In genomic region chr3:152874896-152875749, GRCh38 we compare ENCODE assay signal across 13 cellular contexts. TPM values are rescaled to one million over a fixed set of nuclear protein-coding genes. Genes with fewer than 3 reads are reported as not detected.
DNase-seq lines count a peak whose midpoint lies in the region; ATAC-seq, FAIRE-seq and TF ChIP-seq lines count a peak whose summit lies in the region.
"Had no signal": no experiment of that assay in that cellular context is flagged by ENCODE, and none has a peak within 500 bp of the region (broad histone marks: within the 10 kb centered on the region; RNA-seq: fewer than 3 reads in every experiment).

No MANE protein-coding gene starts in this region.

- TF ChIP-seq POLR2A in A549 (IDR thresholded peaks at IDR 0.05; ENCODE audit: low read length) (no peak), K562 (conservative IDR thresholded peaks at IDR 0.05) (no peak)

- intact Hi-C loops in K562 (cut with micrococcal nuclease) (no loop called here), pancreas (cut with DNase I) (no loop called here)

- H3K27me3 ChIP-seq in K562 (ENCODE audit: control insufficient read depth in 2 of 2, insufficient read depth in 2 of 2, low read length in 2 of 2) (no peaks in the 10 kb centered on the region), pancreas (no peaks in the 10 kb centered on the region)
- H3K27me3 ChIP-seq: BLaER1 treated with 17β-estradiol and CSF1 and Interleukin-3, amounts not matched to agents 10 nM and 100 nM had no signal

- TF ChIP-seq EP300 in A549 (IDR thresholded peaks at IDR 0.05) (no peak), K562 (IDR thresholded peaks at IDR 0.05; ENCODE audit: low read length) (no peak)

- FAIRE-seq in A549 (lab: Jason Lieb, UNC) (peak; percentile 51), K562 (lab: Jason Lieb, UNC) (no peak), pancreas (lab: Jason Lieb, UNC) (peak; percentile 26)

- no peak overlapping the region for H3K9ac ChIP-seq in K562 (ENCODE audit: insufficient read depth in 1 of 2, low read depth in 2 of 2, low read length in 2 of 2)
- H3K9ac ChIP-seq: BLaER1 treated with 17β-estradiol and CSF1 and Interleukin-3, amounts not matched to agents 10 nM and 100 nM had no signal

- no peaks in the 10 kb centered on the region for H4K20me1 ChIP-seq in K562 (replicated peaks; ENCODE audit: control insufficient read depth, insufficient read depth, low read length)
- H4K20me1 ChIP-seq: BLaER1 treated with 17β-estradiol and CSF1 and Interleukin-3, amounts not matched to agents 10 nM and 100 nM had no signal

- POLR2A ChIA-PET in A549 (lab: Yijun Ruan, JAX) (no interaction called here), K562 (lab: Yijun Ruan, JAX) (interaction anchor here (0.7 kb wide), 1 partner anchor 9 kb away, joined by 3 read pairs; no protein-coding TSS in a partner anchor)

- no peak overlapping the region for H2AFZ ChIP-seq in K562 (ENCODE audit: low read depth, low read length)

- H3K4me3 ChIP-seq in A549, result no peak overlapping the region
- no peak overlapping the region for H3K4me3 ChIP-seq in K562
- H3K4me3 ChIP-seq in pancreas, result no peak overlapping the region
- H3K4me3 ChIP-seq: BLaER1 treated with 17β-estradiol and CSF1 and Interleukin-3, amounts not matched to agents 10 nM and 100 nM had no signal

- H3K36me3 ChIP-seq in K562 (ENCODE audit: control insufficient read depth, insufficient read depth, low read length) (no peaks in the 10 kb centered on the region), pancreas (no peaks in the 10 kb centered on the region)
- H3K36me3 ChIP-seq: BLaER1 treated with 17β-estradiol and CSF1 and Interleukin-3, amounts not matched to agents 10 nM and 100 nM had no signal

- in situ Hi-C loops in K562 (cut with MboI), result no loop called here

- BruUV-seq in K562 (replicated peaks; lab: Mats Ljungman, UMichigan), result no TSS peak

- H3K79me2 ChIP-seq in K562 (ENCODE audit: control insufficient read depth, insufficient read depth, low read length), result no peaks in the 10 kb centered on the region

- H3K9me3 ChIP-seq in A549 (no peaks in the 10 kb centered on the region), K562 (replicated peaks; ENCODE audit: control insufficient read depth, insufficient read depth, low read depth, low read length) (peaks cover 3% of the 10 kb centered on the region; the same call in 1 of the 2 replicates), pancreas (no peaks in the 10 kb centered on the region)

- H3K4me2 ChIP-seq in A549 (no peak overlapping the region), K562 (ENCODE audit: insufficient read depth, low read length) (no peak overlapping the region)
- H3K4me2 ChIP-seq: BLaER1 treated with 17β-estradiol and CSF1 and Interleukin-3, amounts not matched to agents 10 nM and 100 nM had no signal

- no peak overlapping the region for H3K27ac ChIP-seq in A549
- H3K27ac ChIP-seq in K562 (ENCODE audit: extremely low read depth, low read depth, low read length), result no peak overlapping the region
- peak overlapping the region; percentile 37 for H3K27ac ChIP-seq in epithelial cell of prostate
- no peak overlapping the region for H3K27ac ChIP-seq in pancreas
- H3K27ac ChIP-seq: BLaER1 treated with 17β-estradiol and CSF1 and Interleukin-3, amounts not matched to agents 10 nM and 100 nM had no signal

- H3K9me1 ChIP-seq in K562 (ENCODE audit: control insufficient read depth, insufficient read depth, low read length), result no peaks in the 10 kb centered on the region

- ATAC-seq in A549 (no peak), K562 (no peak), pancreas (no peak), GM19467 (IDR thresholded peaks at IDR 0.05; ENCODE audit: unreplicated experiment) (no peak), HG03521 (IDR thresholded peaks at IDR 0.05; ENCODE audit: unreplicated experiment) (no peak)

- DNase-seq in A549 (ENCODE audit: low read depth in 1 of 2, low spot score in 1 of 2) (no peak), K562 (ENCODE audit: extremely low read depth in 1 of 4, low spot score in 3 of 4) (no peak), epithelial cell of prostate (ENCODE audit: low read depth, low spot score) (peak; percentile 36), pancreas (no peak)
- no peak for DNase-seq in activated CD8-positive, alpha-beta memory T cell treated with anti-CD3 and anti-CD28 coated beads for 24 hours
- DNase-seq: 8988T; ACHN; CD4-positive, CD25-positive, alpha-beta regulatory T cell; HCEC 1CT; HFFc6 had no signal

- CTCF ChIA-PET in A549 (lab: Yijun Ruan, JAX), result no interaction called here
- CTCF ChIA-PET in K562 (lab: Yijun Ruan, JAX; ENCODE audit: low intra/inter-chr PET ratio), result no interaction called here

- TF ChIP-seq RAD21 in A549 (conservative IDR thresholded peaks at IDR 0.05 in 1 of 2, IDR thresholded peaks at IDR 0.05 in 1 of 2) (no peak), K562 (CRISPR knock-in tag; conservative IDR thresholded peaks at IDR 0.05 in 1 of 2, IDR thresholded peaks at IDR 0.05 in 1 of 2) (no peak)

- TF ChIP-seq CTCF in A549 (IDR thresholded peaks at IDR 0.05), result no peak
- TF ChIP-seq CTCF in K562 (IDR thresholded peaks at IDR 0.05 in 2 of 3, conservative IDR thresholded peaks at IDR 0.05 in 1 of 3; ENCODE audit: insufficient read depth in 2 of 3, low read depth in 1 of 3, low read length in 3 of 3), result no peak
- no peak for TF ChIP-seq CTCF in pancreas (IDR thresholded peaks at IDR 0.05)

- H3K4me1 ChIP-seq in A549 (no peaks in the 10 kb centered on the region), K562 (replicated peaks in 1 of 2; ENCODE audit: control insufficient read depth in 2 of 2, insufficient read depth in 2 of 2, low read length in 2 of 2) (no peaks in the 10 kb centered on the region), pancreas (no peaks in the 10 kb centered on the region)

TF ChIP-seq in A549, 52 proteins besides CTCF, POLR2A, EP300 and RAD21 (continues in another document):
- no peak for TF ChIP-seq HMGXB4 (CRISPR knock-in tag; IDR thresholded peaks at IDR 0.05; ENCODE audit: borderline replicate concordance)
- TF ChIP-seq NR3C1 (IDR thresholded peaks at IDR 0.05), result no peak
- no peak for TF ChIP-seq JUNB (IDR thresholded peaks at IDR 0.05)
- no peak for TF ChIP-seq RCOR1 (IDR thresholded peaks at IDR 0.05; ENCODE audit: low read depth, low read length)

TF ChIP-seq in K562, 482 proteins besides CTCF, POLR2A, EP300 and RAD21:
- TF ChIP-seq DLX4 (CRISPR knock-in tag; IDR thresholded peaks at IDR 0.05) (no peak), ARID3A (IDR thresholded peaks at IDR 0.05; ENCODE audit: borderline replicate concordance, low read depth, low read length) (no peak), POU5F1 (IDR thresholded peaks at IDR 0.05; ENCODE audit: borderline replicate concordance, low read depth, low read length, partially characterized antibody) (no peak), ZNF444 (CRISPR knock-in tag; IDR thresholded peaks at IDR 0.05) (no peak), ZNF431 (CRISPR knock-in tag; IDR thresholded peaks at IDR 0.05) (peak; percentile 91), JUN (IDR thresholded peaks at IDR 0.05; ENCODE audit: borderline replicate concordance, low read depth, low read length) (no peak), JUN (CRISPR knock-in tag; IDR thresholded peaks at IDR 0.05; ENCODE audit: borderline replicate concordance) (no peak)
TF ChIP-seq in K562: peak in this region for 1.

RNA-seq across cellular contexts. Expression of gene P2RY1, which starts 40.2 kb away (rescaled TPM):
- 0.26 and 0.35 TPM in 2 replicates for polyA plus RNA-seq in A549 (2011; rRNA removed)
- 0.20 and 0.25 TPM in 2 replicates for polyA plus RNA-seq in A549 (2012; cell fraction: cytosol; rRNA removed)
- 0.22 and 0.26 TPM in 2 replicates for polyA plus RNA-seq in A549 (2012; cell fraction: nucleus; rRNA removed)
- 0.17 to 0.20 TPM (median 0.20 TPM) in 3 replicates for polyA plus RNA-seq in A549 (2017; fragmentation: RNase III; extraction: RNeasy Plus Mini Kit Qiagen cat#74134 plus additional on column Dnase treatment)
- 0.34 and 0.37 TPM in 2 replicates for polyA minus RNA-seq in A549 (2011; rRNA and poly(A)+ RNA removed)
- 18.7 and 47.0 TPM in 2 replicates for total RNA-seq in K562 (2011; cell fraction: chromatin; rRNA removed; ENCODE audit: low replicate concordance)
- 20.0 and 27.2 TPM in 2 replicates for total RNA-seq in K562 (2011; cell fraction: nucleolus; rRNA removed)
- total RNA-seq in K562 (2011; cell fraction: nucleoplasm; rRNA removed), result 30.1 and 34.5 TPM in 2 replicates
- 21.4 and 21.9 TPM in 2 replicates for total RNA-seq in K562 (2014; rRNA removed)
- 27.9 and 30.3 TPM in 2 replicates for total RNA-seq in K562 (2014; rRNA removed; fragmentation: Illumina TruSeq; extraction: Trizol)
- total RNA-seq in K562 (2015; rRNA removed; fragmentation: Illumina TruSeq; extraction: Trizol), result 17.5 and 18.1 TPM in 2 replicates
- 23.1 and 24.3 TPM in 2 replicates for total RNA-seq in K562 (2021)
- polyA plus RNA-seq in K562 (2011; rRNA removed), result 17.0 and 20.4 TPM in 2 replicates
- polyA plus RNA-seq in K562 (2011; cell fraction: cytosol; rRNA removed), result 9.4 and 13.7 TPM in 2 replicates
- 16.9 and 21.5 TPM in 2 replicates for polyA plus RNA-seq in K562 (2011; cell fraction: nucleus; rRNA removed)
- 10.0 and 11.2 TPM in 2 replicates for polyA plus RNA-seq in K562 (2012)
- 18.0 and 18.6 TPM in 2 replicates for polyA plus RNA-seq in K562 (2014; fragmentation: Illumina TruSeq; extraction: Trizol)
- 1 to 10 TPM; 6.0 TPM for polyA plus RNA-seq in K562 (2014; fragmentation: Nextera tagmentation; extraction: Ambion mirVana)
- polyA plus RNA-seq in K562 (2014; rRNA removed), result 17.8 and 18.4 TPM in 2 replicates
- polyA minus RNA-seq in K562 (2011; rRNA and poly(A)+ RNA removed), result 29.4 and 36.2 TPM in 2 replicates
- 18.5 and 21.0 TPM in 2 replicates for polyA minus RNA-seq in K562 (2011; cell fraction: cytosol; rRNA and poly(A)+ RNA removed)
- 22.1 and 35.8 TPM in 2 replicates for polyA minus RNA-seq in K562 (2011; cell fraction: nucleus; rRNA and poly(A)+ RNA removed)
- total RNA-seq in pancreas, result 1 to 10 TPM; 1.6 to 5.4 (median 3.8) TPM
- polyA plus RNA-seq in pancreas, result 10 to 100 TPM in 1 of 2 donors, 1 to 10 TPM in 1; 2.9 to 15.1 TPM
- total RNA-seq: HFFc6 had no signal
